Comparison of ENCODE assay signal across 8 cellular contexts in the genomic region with DNA sequence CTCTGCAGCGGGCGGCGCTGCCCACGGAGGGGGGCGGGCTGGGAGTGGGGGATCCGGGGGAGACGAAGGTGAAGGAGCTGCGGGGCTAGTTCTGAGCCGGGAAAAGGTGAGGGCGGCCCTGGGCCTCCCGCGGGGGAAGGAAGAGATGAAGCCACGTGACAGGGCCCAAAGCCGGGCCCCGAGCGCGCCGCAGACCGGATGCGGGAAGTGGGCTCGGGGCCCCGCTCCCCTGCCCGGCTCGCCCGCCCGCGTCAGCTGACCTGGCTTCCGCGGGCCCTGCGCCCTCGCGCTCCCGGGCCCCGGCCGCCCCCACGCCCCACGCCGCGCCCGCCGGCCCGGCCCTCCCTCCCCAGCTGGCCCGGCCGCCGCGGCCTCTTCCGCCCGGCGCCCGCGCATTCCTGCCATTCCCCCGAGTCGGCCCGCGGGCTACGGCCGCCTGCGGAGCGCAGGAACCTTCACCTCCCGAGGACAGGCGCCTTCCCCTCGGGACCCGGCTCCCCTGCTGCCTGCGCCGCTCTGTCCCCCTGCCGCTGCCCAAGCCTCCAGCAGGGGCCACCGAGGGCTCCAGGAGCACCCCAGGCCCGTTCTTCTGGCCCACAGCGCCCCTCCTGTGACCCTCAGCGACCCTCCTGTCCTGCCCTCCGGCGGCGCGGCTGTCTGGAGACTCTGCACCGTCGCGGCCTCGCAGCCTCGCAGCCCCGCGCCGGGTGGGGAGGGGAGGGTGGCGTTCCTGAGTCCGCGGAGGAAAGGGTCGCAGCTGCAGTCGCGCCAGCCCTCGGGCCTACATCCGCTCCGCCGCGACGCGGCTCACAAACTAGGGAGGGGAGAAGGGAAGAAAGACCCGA. TPM values are rescaled to one million over a fixed set of nuclear protein-coding genes. Genes with fewer than 3 reads are reported as not detected.
DNase-seq lines count a peak whose midpoint lies in the region; ATAC-seq and TF ChIP-seq lines count a peak whose summit lies in the region.

No MANE protein-coding gene starts in this region.

- ATAC-seq in GM18867 (IDR thresholded peaks at IDR 0.05; ENCODE audit: unreplicated experiment) (peak; percentile 70), HG03103 (IDR thresholded peaks at IDR 0.05; ENCODE audit: low read depth, unreplicated experiment) (peak; percentile 60), PC-3 (no peak; the same call in 1 of the 2 replicates), natural killer cell (peak; percentile 81 to 91 (median 90))

- no peaks in the 10 kb centered on the region for H3K27me3 ChIP-seq in PC-3 (ENCODE audit: low read length)

- peak overlapping the region; percentile 81 for H3K27ac Mint-ChIP-seq in activated T-helper 2 cell treated with anti-CD3 and anti-CD28 coated beads, Interferon-gamma antibody, Interleukin-2, Interleukin-4, amounts not matched to agents 10 μg/mL and 5 μg/mL and 100 μg/mL, durations not matched to agents 14 hours and 24 hours and 36 hours
- H3K27ac Mint-ChIP-seq in natural killer cell, result peak overlapping the region; percentile 91 to 94
- peak overlapping the region; percentile 94 for H3K27ac Mint-ChIP-seq in stimulated activated naive CD8-positive, alpha-beta T cell treated with anti-CD3 and anti-CD28 coated beads, Interleukin-15, Interleukin-2, amounts not matched to agents 100 ng/mL and 50 ng/mL, for 24 hours

- no peaks in the 10 kb centered on the region for H4K20me1 ChIP-seq in PC-3 (ENCODE audit: low read length)

- peak overlapping the region; percentile 65 for H2AFZ ChIP-seq in PC-3 (ENCODE audit: low read length)

- H3K79me2 ChIP-seq in PC-3 (ENCODE audit: low read length), result no peaks in the 10 kb centered on the region

- H3K36me3 Mint-ChIP-seq in activated T-helper 2 cell treated with anti-CD3 and anti-CD28 coated beads, Interferon-gamma antibody, Interleukin-2, Interleukin-4, amounts not matched to agents 10 μg/mL and 5 μg/mL and 100 μg/mL, durations not matched to agents 14 hours and 24 hours and 36 hours (ENCODE audit: low read depth), result no peaks in the 10 kb centered on the region
- H3K36me3 Mint-ChIP-seq in natural killer cell, result no peaks in the 10 kb centered on the region
- H3K36me3 Mint-ChIP-seq in stimulated activated naive CD8-positive, alpha-beta T cell treated with anti-CD3 and anti-CD28 coated beads, Interleukin-15, Interleukin-2, amounts not matched to agents 100 ng/mL and 50 ng/mL, for 24 hours (ENCODE audit: low read depth), result peaks cover 11% of the 10 kb centered on the region

- DNase-seq in AG08395 (ENCODE audit: low spot score) (peak; percentile 81), PC-3 (no peak), fibroblast of pulmonary artery (ENCODE audit: low read depth) (peak; percentile 59), natural killer cell (peak; percentile 75)
- DNase-seq in activated T-helper 2 cell treated with anti-CD3 and anti-CD28 coated beads, Interferon-gamma antibody, Interleukin-2, Interleukin-4, amounts not matched to agents 10 μg/mL and 5 μg/mL and 100 μg/mL, durations not matched to agents 14 hours and 24 hours and 36 hours (ENCODE audit: low spot score), result peak; percentile 77

- CTCF ChIA-PET in PC-3 (lab: Charles Lee), result no interaction called here

- no peak overlapping the region for H3K9ac ChIP-seq in PC-3 (ENCODE audit: low read length)

- peak overlapping the region; percentile 68 for H3K4me3 Mint-ChIP-seq in activated T-helper 2 cell treated with anti-CD3 and anti-CD28 coated beads, Interferon-gamma antibody, Interleukin-2, Interleukin-4, amounts not matched to agents 10 μg/mL and 5 μg/mL and 100 μg/mL, durations not matched to agents 14 hours and 24 hours and 36 hours (ENCODE audit: low read depth)
- peak overlapping the region; percentile 89 for H3K4me3 Mint-ChIP-seq in natural killer cell
- peak overlapping the region; percentile 87 for H3K4me3 Mint-ChIP-seq in stimulated activated naive CD8-positive, alpha-beta T cell treated with anti-CD3 and anti-CD28 coated beads, Interleukin-15, Interleukin-2, amounts not matched to agents 100 ng/mL and 50 ng/mL, for 24 hours

- TF ChIP-seq CTCF in PC-3 (conservative IDR thresholded peaks at IDR 0.05; ENCODE audit: low read depth, low read length) (no peak), fibroblast of pulmonary artery (IDR thresholded peaks at IDR 0.05; ENCODE audit: low read length, missing control alignments) (peak; percentile 9), natural killer cell (IDR thresholded peaks at IDR 0.05) (peak; percentile 33)

- no peaks in the 10 kb centered on the region for H3K36me3 ChIP-seq in PC-3 (ENCODE audit: low read depth, low read length)

- H3K4me1 ChIP-seq in PC-3 (ENCODE audit: insufficient read depth, low read length), result peaks cover 18% of the 10 kb centered on the region

- H3K9me3 ChIP-seq in PC-3 (ENCODE audit: low read length), result no peaks in the 10 kb centered on the region

- H3K9me2 ChIP-seq in PC-3 (replicated peaks; ENCODE audit: low read length), result no peaks in the 10 kb centered on the region

- H3K4me3 ChIP-seq in PC-3 (ENCODE audit: low read length), result no peak overlapping the region
- H3K4me3 ChIP-seq in fibroblast of pulmonary artery (replicated peaks; ENCODE audit: low read depth, low read length), result peak overlapping the region; percentile 21

- H3K4me2 ChIP-seq in PC-3 (ENCODE audit: low read length), result no peak overlapping the region

- POLR2A ChIA-PET in PC-3 (lab: Charles Lee; ENCODE audit: unreplicated experiment), result no interaction called here

- H3K27me3 Mint-ChIP-seq in activated T-helper 2 cell treated with anti-CD3 and anti-CD28 coated beads, Interferon-gamma antibody, Interleukin-2, Interleukin-4, amounts not matched to agents 10 μg/mL and 5 μg/mL and 100 μg/mL, durations not matched to agents 14 hours and 24 hours and 36 hours (ENCODE audit: low read depth), result no peaks in the 10 kb centered on the region
- no peaks in the 10 kb centered on the region for H3K27me3 Mint-ChIP-seq in natural killer cell (ENCODE audit: low read depth in 2 of 2)
- no peaks in the 10 kb centered on the region for H3K27me3 Mint-ChIP-seq in stimulated activated naive CD8-positive, alpha-beta T cell treated with anti-CD3 and anti-CD28 coated beads, Interleukin-15, Interleukin-2, amounts not matched to agents 100 ng/mL and 50 ng/mL, for 24 hours

- no TSS peak for BruUV-seq in PC-3 (replicated peaks; lab: Mats Ljungman, UMichigan)

- H3K4me1 Mint-ChIP-seq in activated T-helper 2 cell treated with anti-CD3 and anti-CD28 coated beads, Interferon-gamma antibody, Interleukin-2, Interleukin-4, amounts not matched to agents 10 μg/mL and 5 μg/mL and 100 μg/mL, durations not matched to agents 14 hours and 24 hours and 36 hours (ENCODE audit: low read depth), result peaks cover 43% of the 10 kb centered on the region
- peaks cover 24 to 45% of the 10 kb centered on the region in 2 donors for H3K4me1 Mint-ChIP-seq in natural killer cell
- peaks cover 65% of the 10 kb centered on the region for H3K4me1 Mint-ChIP-seq in stimulated activated naive CD8-positive, alpha-beta T cell treated with anti-CD3 and anti-CD28 coated beads, Interleukin-15, Interleukin-2, amounts not matched to agents 100 ng/mL and 50 ng/mL, for 24 hours (ENCODE audit: low read depth)

- no peaks in the 10 kb centered on the region for H3F3A ChIP-seq in PC-3 (ENCODE audit: low read length, unreplicated experiment)

- no peaks in the 10 kb centered on the region for H3K9me3 Mint-ChIP-seq in activated T-helper 2 cell treated with anti-CD3 and anti-CD28 coated beads, Interferon-gamma antibody, Interleukin-2, Interleukin-4, amounts not matched to agents 10 μg/mL and 5 μg/mL and 100 μg/mL, durations not matched to agents 14 hours and 24 hours and 36 hours
- no peaks in the 10 kb centered on the region for H3K9me3 Mint-ChIP-seq in natural killer cell
- no peaks in the 10 kb centered on the region for H3K9me3 Mint-ChIP-seq in stimulated activated naive CD8-positive, alpha-beta T cell treated with anti-CD3 and anti-CD28 coated beads, Interleukin-15, Interleukin-2, amounts not matched to agents 100 ng/mL and 50 ng/mL, for 24 hours

- intact Hi-C loops in PC-3 (cut with micrococcal nuclease), result no loop called here
- intact Hi-C loops in activated T-helper 2 cell treated with anti-CD3 and anti-CD28 coated beads, Interferon-gamma antibody, Interleukin-2, Interleukin-4, amounts not matched to agents 10 μg/mL and 5 μg/mL and 100 μg/mL, durations not matched to agents 14 hours and 24 hours and 36 hours (cut with micrococcal nuclease), result loop anchor here (2.0 kb wide), 3 partner anchors 24 to 66 kb away; no protein-coding TSS in a partner anchor
- intact Hi-C loops in natural killer cell (cut with micrococcal nuclease), result loop anchor here (2.0 to 5.0 kb wide), 2 partner anchors 44 to 112 kb away; no protein-coding TSS in a partner anchor

- no peak overlapping the region for H3K27ac ChIP-seq in PC-3 (ENCODE audit: low read length)

RNA-seq across cellular contexts. Expression of gene NINJ2, which starts 20.4 kb away (rescaled TPM):
- total RNA-seq in PC-3 (2014; rRNA removed) (not detected in 2 replicates), natural killer cell (1 to 10 TPM; 3.1 to 6.6 (median 4.9) TPM)
- total RNA-seq in activated T-helper 2 cell treated with anti-CD3 and anti-CD28 coated beads, Interferon-gamma antibody, Interleukin-2, Interleukin-4, amounts not matched to agents 10 μg/mL and 5 μg/mL and 100 μg/mL, durations not matched to agents 14 hours and 24 hours and 36 hours, result 3.1 and 4.6 TPM in 2 replicates
